In genomic region chr11:92227233-92227593, GRCh38 we compare ENCODE assay signal across 11 cellular contexts. TPM values are rescaled to one million over a fixed set of nuclear protein-coding genes. Genes with fewer than 3 reads are reported as not detected.
DNase-seq lines count a peak whose midpoint lies in the region; ATAC-seq and TF ChIP-seq lines count a peak whose summit lies in the region.
"Had no signal": no experiment of that assay in that cellular context is flagged by ENCODE, and none has a peak within 500 bp of the region (broad histone marks: within the 10 kb centered on the region; RNA-seq: fewer than 3 reads in every experiment).

No MANE protein-coding gene starts in this region.

- no peak overlapping the region for H3K27ac ChIP-seq in breast epithelium
- no peak overlapping the region for H3K27ac ChIP-seq in brain microvascular endothelial cell
- H3K27ac ChIP-seq in mesodermal cell (ENCODE audit: low read depth, low read length, severe bottlenecking) = no peak overlapping the region
- H3K27ac ChIP-seq in aorta (ENCODE audit: low read depth in 1 of 2, low read length in 2 of 2) = no peak overlapping the region

- no peak for TF ChIP-seq POLR2A in breast epithelium (IDR thresholded peaks at IDR 0.05)

- TF ChIP-seq CTCF in breast epithelium (IDR thresholded peaks at IDR 0.05) = no peak
- TF ChIP-seq CTCF in MCF 10A (IDR thresholded peaks at IDR 0.05; ENCODE audit: unreplicated experiment) = no peak
- TF ChIP-seq CTCF in brain microvascular endothelial cell (IDR thresholded peaks at IDR 0.05; ENCODE audit: low read depth, low read length, missing control alignments) = no peak

- H3K27me3 Mint-ChIP-seq in MCF 10A (ENCODE audit: insufficient read depth, unreplicated experiment) = peaks cover 69% of the 10 kb centered on the region

- WGBS in mesodermal cell (ENCODE audit: insufficient coverage in 2 of 2), 2 experiments = 0% methylated on average over 5 to 10 of the region's 12 CpGs
- WGBS in aorta, 2 donors = 3 to 5% methylated on average over 12 of the region's 12 CpGs

- intact Hi-C loops in breast epithelium (cut with DNase I; ENCODE audit: low total_unique reads) (loop anchor here (5.0 kb wide), 1 partner anchor 50 kb away; no protein-coding TSS in a partner anchor), MCF 10A (cut with micrococcal nuclease) (no loop called here), aorta (cut with DNase I) (loop anchor here in 1 of 2 donors (10.0 kb wide), 3 partner anchors 48 to 318 kb away; no protein-coding TSS in a partner anchor)

- in situ Hi-C loops in brain microvascular endothelial cell (cut with HindIII; ENCODE audit: low pct_ligation_motif_present, low sequenced_read_pairs) = no loop called here

- H3K4me1 ChIP-seq in breast epithelium (no peaks in the 10 kb centered on the region), mesodermal cell (ENCODE audit: control insufficient read depth, insufficient read depth, low read length, poor library complexity, severe bottlenecking) (peaks cover 17% of the 10 kb centered on the region), aorta (ENCODE audit: control insufficient read depth in 1 of 2, insufficient read depth in 2 of 2, low read length in 2 of 2) (peaks cover 0 to 3% of the 10 kb centered on the region in 2 donors)

- no peak overlapping the region for H3K27ac Mint-ChIP-seq in MCF 10A (ENCODE audit: low read depth, unreplicated experiment)
- H3K27ac Mint-ChIP-seq: IgD-negative memory B cell had no signal

- H3K36me3 ChIP-seq in breast epithelium (no peaks in the 10 kb centered on the region), brain microvascular endothelial cell (replicated peaks) (no peaks in the 10 kb centered on the region), mesodermal cell (ENCODE audit: control insufficient read depth, insufficient read depth, low read length) (no peaks in the 10 kb centered on the region), aorta (ENCODE audit: control insufficient read depth in 1 of 2, insufficient read depth in 2 of 2, low read length in 1 of 2) (no peaks in the 10 kb centered on the region)

- CTCF ChIA-PET in MCF 10A (lab: Yijun Ruan, JAX) = no interaction called here

- no TSS peak for BruUV-seq in MCF 10A (replicated peaks; lab: Mats Ljungman, UMichigan)

- peaks cover 10% of the 10 kb centered on the region for H3K4me1 Mint-ChIP-seq in MCF 10A (ENCODE audit: insufficient read depth, unreplicated experiment)
- H3K4me1 Mint-ChIP-seq: IgD-negative memory B cell had no signal

- H3K27me3 ChIP-seq in breast epithelium (peaks cover 0 to 64% of the 10 kb centered on the region in 2 donors), brain microvascular endothelial cell (replicated peaks) (peaks cover 36% of the 10 kb centered on the region), aorta (ENCODE audit: control insufficient read depth in 1 of 2, insufficient read depth in 2 of 2, low read length in 1 of 2) (no peaks in the 10 kb centered on the region)

- H3K4me3 Mint-ChIP-seq in MCF 10A (ENCODE audit: unreplicated experiment) = no peak overlapping the region
- H3K4me3 Mint-ChIP-seq: IgD-negative memory B cell had no signal

- POLR2A ChIA-PET in MCF 10A (lab: Yijun Ruan, JAX) = no interaction called here

- DNase-seq in breast epithelium (ENCODE audit: low spot score in 2 of 2) = no peak
- DNase-seq in MCF 10A (ENCODE audit: unreplicated experiment) = no peak
- DNase-seq in brain microvascular endothelial cell = no peak
- DNase-seq in aorta = peak in 1 of 2 donors; percentile 71
- DNase-seq: NCI-H226 had no signal

- H3K36me3 Mint-ChIP-seq in MCF 10A (ENCODE audit: insufficient read depth, unreplicated experiment) = no peaks in the 10 kb centered on the region
- H3K36me3 Mint-ChIP-seq: IgD-negative memory B cell had no signal

- H3K9me3 Mint-ChIP-seq in MCF 10A (ENCODE audit: unreplicated experiment) = no peaks in the 10 kb centered on the region

- H3K4me3 ChIP-seq in breast epithelium (peak overlapping the region in 2 of 3 donors; percentile 47 to 66), brain microvascular endothelial cell (ENCODE audit: low read depth, low read length) (peak overlapping the region; percentile 64), mesodermal cell (ENCODE audit: extremely low read depth, insufficient read depth, low read length, poor library complexity, severe bottlenecking) (peak overlapping the region; percentile 61), aorta (ENCODE audit: low read length in 2 of 2) (peak overlapping the region; percentile 6 to 67)

- no peak for ATAC-seq in aorta (ENCODE audit: low FRiP score)
- ATAC-seq in GM21515 (IDR thresholded peaks at IDR 0.05; ENCODE audit: unreplicated experiment) = no peak
- ATAC-seq in HG03175 (IDR thresholded peaks at IDR 0.05; ENCODE audit: unreplicated experiment) = no peak
- ATAC-seq in HG03025 (IDR thresholded peaks at IDR 0.05; ENCODE audit: low FRiP score, unreplicated experiment) = no peak

- no peaks in the 10 kb centered on the region for H3K9me3 ChIP-seq in breast epithelium
- H3K9me3 ChIP-seq in mesodermal cell (ENCODE audit: control insufficient read depth, low read length) = no peaks in the 10 kb centered on the region
- no peaks in the 10 kb centered on the region for H3K9me3 ChIP-seq in aorta (ENCODE audit: control insufficient read depth, low read length)

RNA-seq across cellular contexts. Expression of gene FAT3, which starts 2.6 kb away (rescaled TPM):
- total RNA-seq in breast epithelium (1 to 10 TPM in 1 of 3 donors, under 1 TPM in 2; 0.64 to 5.0 (median 0.66) TPM), MCF 10A (2022) (0.02 and 0.05 TPM in 2 replicates), aorta (10 to 100 TPM; 14.8 to 37.5 TPM)
- 3.4 TPM for polyA plus RNA-seq in mesodermal cell (2013, experiment 1 of 2)
- 2.8 TPM for polyA plus RNA-seq in mesodermal cell (2013, experiment 2 of 2)
- 10 to 100 TPM in 1 of 2 donors, 1 to 10 TPM in 1; 4.0 to 11.3 TPM for polyA plus RNA-seq in aorta
- total RNA-seq: T-helper 1 cell treated with Interleukin-12 subunit alpha and Interleukin-12 subunit beta and Interleukin-4 antibody, amounts not matched to agents 30 ng/mL and 1 ng/mL, for 36 hours had no signal
- polyA plus RNA-seq: IgD-negative memory B cell had no signal
